ENCODE assay signal across 8 cellular contexts in genomic region chr19:1438035-1438932, GRCh38. TPM values are rescaled to one million over a fixed set of nuclear protein-coding genes. Genes with fewer than 3 reads are reported as not detected.
DNase-seq lines count a peak whose midpoint lies in the region; ATAC-seq, FAIRE-seq and TF ChIP-seq lines count a peak whose summit lies in the region.

Gene RPS15, plus strand, starts transcription at chr19:1438396. Its CDS starts 30 bp downstream, at chr19:1438426.

- H3K27ac ChIP-seq in astrocyte (ENCODE audit: low read depth, low read length), result peak within 1 kb of the TSS; percentile 91

- no peaks in the 10 kb centered on the region for H3K27me3 Mint-ChIP-seq in astrocyte (ENCODE audit: low read depth, unreplicated experiment)

- peaks cover 14% of the 10 kb centered on the region for H3K4me1 ChIP-seq in astrocyte (ENCODE audit: insufficient read depth, low read length)

- DNase-seq in NCI-H2029 treated with DMSO at 0.1 percent for 48 hours (lab: John Stamatoyannopoulos, UW) (peak; percentile 64), T-helper 9 cell (peak; percentile 95), astrocyte (ENCODE audit: low read depth) (peak; percentile 85), hepatic stellate cell (ENCODE audit: low spot score) (peak; percentile 97), retina (peak; percentile 99), cortex of kidney (lab: John Stamatoyannopoulos, UW) (no peak)

- peaks cover 11% of the 10 kb centered on the region for H3K4me1 Mint-ChIP-seq in astrocyte (ENCODE audit: low read depth, unreplicated experiment)

- H3K9me3 Mint-ChIP-seq in astrocyte (ENCODE audit: unreplicated experiment), result no peaks in the 10 kb centered on the region

- peaks cover 67% of the 10 kb centered on the region for H4K20me1 ChIP-seq in astrocyte (ENCODE audit: insufficient read depth, low read length)

- peak; percentile 78 for TF ChIP-seq CTCF in astrocyte (IDR thresholded peaks at IDR 0.05; ENCODE audit: insufficient read depth, low read depth, low read length)

- no peaks in the 10 kb centered on the region for H3K27me3 ChIP-seq in astrocyte (ENCODE audit: insufficient read depth, low read length)

- H3K4me2 ChIP-seq in astrocyte (ENCODE audit: low read length), result peak within 1 kb of the TSS; percentile 97

- ATAC-seq in GM18499 (IDR thresholded peaks at IDR 0.05; ENCODE audit: insufficient read depth, unreplicated experiment) (peak; percentile 46), HG02970 (IDR thresholded peaks at IDR 0.05; ENCODE audit: low FRiP score, unreplicated experiment) (peak; percentile 85)

- peak within 1 kb of the TSS; percentile 97 for H3K4me3 ChIP-seq in astrocyte (ENCODE audit: insufficient read depth, low read depth, low read length)

- H3K27ac Mint-ChIP-seq in astrocyte (ENCODE audit: unreplicated experiment), result peak within 1 kb of the TSS; percentile 96

- H3K9ac ChIP-seq in astrocyte (ENCODE audit: low read length), result peak within 1 kb of the TSS; percentile 99

- FAIRE-seq in astrocyte (lab: Jason Lieb, UNC), result no peak

- peak within 1 kb of the TSS; percentile 57 for H2AFZ ChIP-seq in astrocyte (ENCODE audit: low read depth, low read length)

- no peaks in the 10 kb centered on the region for H3K9me3 ChIP-seq in astrocyte (ENCODE audit: insufficient read depth, low read depth, low read length)

- peak within 1 kb of the TSS; percentile 95 for H3K4me3 Mint-ChIP-seq in astrocyte (ENCODE audit: unreplicated experiment)

- H3K79me2 ChIP-seq in astrocyte (ENCODE audit: insufficient read depth, low read length), result peaks cover 42% of the 10 kb centered on the region

- H3K36me3 Mint-ChIP-seq in astrocyte (ENCODE audit: low read depth, unreplicated experiment), result peaks cover 13% of the 10 kb centered on the region

- H3K36me3 ChIP-seq in astrocyte (ENCODE audit: insufficient read depth, low read length), result peaks cover 25% of the 10 kb centered on the region

RNA-seq across cellular contexts. Expression of gene RPS15, which starts in this region (rescaled TPM):
- 973 and 1,045 TPM in 2 replicates for total RNA-seq in astrocyte
